In genomic region chr2:200430017-200430416, GRCh38 we compare ENCODE assay signal across 17 cellular contexts.
A peak's percentile ranks its signal among the peaks of the same experiment; 100 is the strongest.
DNase-seq lines count a peak whose midpoint lies in the region; ATAC-seq, FAIRE-seq and TF ChIP-seq lines count a peak whose summit lies in the region.
"Had no signal": no experiment of that assay in that cellular context is flagged by ENCODE, and none has a peak within 500 bp of the region (broad histone marks: within the 10 kb centered on the region; RNA-seq: fewer than 3 reads in every experiment).

No MANE protein-coding gene starts in this region.

- peaks cover 14% of the 10 kb centered on the region for H3K36me3 Mint-ChIP-seq in WTC11
- no peaks in the 10 kb centered on the region for H3K36me3 Mint-ChIP-seq in activated naive CD4-positive, alpha-beta T cell treated with anti-CD3 and anti-CD28 coated beads, Interleukin-2, amount 10 ng/mL, durations not matched to agents 7 days and 5 days
- peaks cover 11% of the 10 kb centered on the region for H3K36me3 Mint-ChIP-seq in Calu3 (ENCODE audit: insufficient read depth, unreplicated experiment)

- H3K4me1 Mint-ChIP-seq in WTC11: peaks cover 24% of the 10 kb centered on the region
- H3K4me1 Mint-ChIP-seq in activated naive CD4-positive, alpha-beta T cell treated with anti-CD3 and anti-CD28 coated beads, Interleukin-2, amount 10 ng/mL, durations not matched to agents 7 days and 5 days: peaks cover 10% of the 10 kb centered on the region
- H3K4me1 Mint-ChIP-seq in Calu3 (ENCODE audit: low read depth, unreplicated experiment): peaks cover 13% of the 10 kb centered on the region

- H3K9me3 Mint-ChIP-seq in WTC11: no peaks in the 10 kb centered on the region
- no peaks in the 10 kb centered on the region for H3K9me3 Mint-ChIP-seq in activated naive CD4-positive, alpha-beta T cell treated with anti-CD3 and anti-CD28 coated beads, Interleukin-2, amount 10 ng/mL, durations not matched to agents 7 days and 5 days
- H3K9me3 Mint-ChIP-seq in Calu3 (ENCODE audit: low read depth, unreplicated experiment): no peaks in the 10 kb centered on the region

- DNase-seq in GM19239 (ENCODE audit: insufficient read length, low spot score): no peak
- no peak for DNase-seq in WTC11 (ENCODE audit: low spot score)
- DNase-seq in fibroblast of villous mesenchyme (ENCODE audit: low read depth): peak; percentile 49
- DNase-seq in activated naive CD4-positive, alpha-beta T cell treated with anti-CD3 and anti-CD28 coated beads, Interleukin-2, amount 10 ng/mL, durations not matched to agents 7 days and 5 days: no peak
- DNase-seq in Calu3: no peak
- no peak for DNase-seq in activated naive CD4-positive, alpha-beta T cell treated with anti-CD3 and anti-CD28 coated beads, Interleukin-2, amount 50 U/mL, for 16 hours
- DNase-seq: CD4-positive, alpha-beta memory T cell; DMS79; KG1; NCI-H1694 treated with DMSO at 0.1 percent for 48 hours; NCI-H748 treated with DMSO at 0.1 percent for 48 hours; SJCRH30; SW 1271 had no signal

- intact Hi-C loops in Calu3 (cut with micrococcal nuclease; ENCODE audit: unreplicated experiment): no loop called here

- H3K27ac Mint-ChIP-seq in WTC11 (peak overlapping the region; percentile 52; the same call in 1 of the 2 replicates), Calu3 (ENCODE audit: unreplicated experiment) (no peak overlapping the region)
- H3K27ac Mint-ChIP-seq in activated naive CD4-positive, alpha-beta T cell treated with anti-CD3 and anti-CD28 coated beads, Interleukin-2, amount 10 ng/mL, durations not matched to agents 7 days and 5 days: no peak overlapping the region
- H3K27ac Mint-ChIP-seq: CD4-positive, alpha-beta memory T cell had no signal

- H3K27me3 Mint-ChIP-seq in WTC11 (ENCODE audit: low read depth) (no peaks in the 10 kb centered on the region), Calu3 (ENCODE audit: unreplicated experiment) (no peaks in the 10 kb centered on the region)
- H3K27me3 Mint-ChIP-seq in activated naive CD4-positive, alpha-beta T cell treated with anti-CD3 and anti-CD28 coated beads, Interleukin-2, amount 10 ng/mL, durations not matched to agents 7 days and 5 days: no peaks in the 10 kb centered on the region
- H3K27me3 Mint-ChIP-seq: CD4-positive, alpha-beta memory T cell had no signal

- no peak for TF ChIP-seq CTCF in WTC11 (IDR thresholded peaks at IDR 0.05)
- no peak for TF ChIP-seq CTCF in fibroblast of villous mesenchyme (IDR thresholded peaks at IDR 0.05; ENCODE audit: insufficient read depth, low read depth, low read length)
- TF ChIP-seq CTCF in Calu3 (IDR thresholded peaks at IDR 0.05; ENCODE audit: unreplicated experiment): no peak

- ATAC-seq in WTC11: no peak
- ATAC-seq in HG02852 (IDR thresholded peaks at IDR 0.05; ENCODE audit: unreplicated experiment): no peak

- H3K4me3 ChIP-seq in fibroblast of villous mesenchyme (ENCODE audit: low read depth, low read length): no peak overlapping the region
- H3K4me3 ChIP-seq: BLaER1, SJCRH30 had no signal

- no TSS peak for BruUV-seq in Calu3 (replicated peaks; lab: Mats Ljungman, UMichigan)

- peak; percentile 47 for FAIRE-seq in GM19239 (lab: Jason Lieb, UNC)
- FAIRE-seq: H54, HepG2 had no signal

- H3K4me3 Mint-ChIP-seq in WTC11 (no peak overlapping the region), Calu3 (ENCODE audit: low read depth, unreplicated experiment) (no peak overlapping the region)
- no peak overlapping the region for H3K4me3 Mint-ChIP-seq in activated naive CD4-positive, alpha-beta T cell treated with anti-CD3 and anti-CD28 coated beads, Interleukin-2, amount 10 ng/mL, durations not matched to agents 7 days and 5 days
- H3K4me3 Mint-ChIP-seq: CD4-positive, alpha-beta memory T cell had no signal

- CTCF ChIA-PET in WTC11 (lab: Charles Lee) (no interaction called here), Calu3 (lab: Charles Lee) (no interaction called here)
- CTCF ChIA-PET in activated naive CD4-positive, alpha-beta T cell treated with anti-CD3 and anti-CD28 coated beads, Interleukin-2, amount 10 ng/mL, durations not matched to agents 7 days and 5 days (lab: Charles Lee): no interaction called here

- POLR2A ChIA-PET in WTC11 (lab: Charles Lee): no interaction called here

TF ChIP-seq in WTC11, 78 proteins besides CTCF, POLR2A, EP300 and RAD21:
- TF ChIP-seq FOXP4 (CRISPR knock-in tag; IDR thresholded peaks at IDR 0.05) (no peak), SOX15 (CRISPR knock-in tag; IDR thresholded peaks at IDR 0.05) (no peak), PREB (CRISPR knock-in tag; IDR thresholded peaks at IDR 0.05; ENCODE audit: borderline replicate concordance) (no peak), JAZF1 (CRISPR knock-in tag; IDR thresholded peaks at IDR 0.05) (no peak), ZMAT4 (CRISPR knock-in tag; IDR thresholded peaks at IDR 0.05) (no peak), NFE2L1 (CRISPR knock-in tag; IDR thresholded peaks at IDR 0.05) (no peak), ATF6 (CRISPR knock-in tag; IDR thresholded peaks at IDR 0.05) (no peak), CREB1 (CRISPR knock-in tag; IDR thresholded peaks at IDR 0.05) (no peak), OVOL2 (CRISPR knock-in tag; IDR thresholded peaks at IDR 0.05; ENCODE audit: borderline replicate concordance) (no peak), ATF3 (CRISPR knock-in tag; conservative IDR thresholded peaks at IDR 0.05) (no peak)
TF ChIP-seq in WTC11: peak in this region for 0.
